Comparison of ENCODE assay signal across 21 cellular contexts in genomic region chr19:19268453-19269385, GRCh38. TPM values are rescaled to one million over a fixed set of nuclear protein-coding genes. Genes with fewer than 3 reads are reported as not detected.
A peak's percentile ranks its signal among the peaks of the same experiment; 100 is the strongest.
DNase-seq lines count a peak whose midpoint lies in the region; ATAC-seq, FAIRE-seq and TF ChIP-seq lines count a peak whose summit lies in the region.
"Had no signal": no experiment of that assay in that cellular context is flagged by ENCODE, and none has a peak within 500 bp of the region (broad histone marks: within the 10 kb centered on the region; RNA-seq: fewer than 3 reads in every experiment).

No MANE protein-coding gene starts in this region.

- no peaks in the 10 kb centered on the region for H3K4me1 Mint-ChIP-seq in T-helper 2 cell treated with Interferon-gamma antibody and Interleukin-4, amounts not matched to agents 5 μg/mL and 100 μg/mL, for 36 hours (ENCODE audit: low read depth)

- DNase-seq in T-helper 2 cell treated with Interferon-gamma antibody and Interleukin-4, amounts not matched to agents 5 μg/mL and 100 μg/mL, for 36 hours (ENCODE audit: low spot score) = no peak
- no peak for DNase-seq in T-helper 2 cell
- no peak for DNase-seq in bronchial epithelial cell (ENCODE audit: low read depth)
- peak in 2 of 3 donors; percentile 62 to 66 for DNase-seq in right lobe of liver
- no peak for DNase-seq in activated CD4-positive, alpha-beta T cell treated with anti-CD3 and anti-CD28 coated beads for 48 hours
- no peak for DNase-seq in GM12892 (ENCODE audit: insufficient read length)
- DNase-seq: ACHN; C1 segment of cervical spinal cord; CD4-positive, alpha-beta T cell; DMS153; GF-D8; GM23248; KBM-7 had no signal

- FAIRE-seq in bronchial epithelial cell (lab: Jason Lieb, UNC) = peak; percentile 96
- FAIRE-seq in GM12892 (lab: Jason Lieb, UNC) = no peak
- FAIRE-seq: D721Med, GM18507, H54 had no signal

- peaks cover 26% of the 10 kb centered on the region for H3K27me3 Mint-ChIP-seq in T-helper 2 cell treated with Interferon-gamma antibody and Interleukin-4, amounts not matched to agents 5 μg/mL and 100 μg/mL, for 36 hours (ENCODE audit: low read depth)

- no peak overlapping the region for H3K4me3 Mint-ChIP-seq in T-helper 2 cell treated with Interferon-gamma antibody and Interleukin-4, amounts not matched to agents 5 μg/mL and 100 μg/mL, for 36 hours
- H3K4me3 Mint-ChIP-seq: CD4-positive, alpha-beta T cell had no signal

- H3K4me1 ChIP-seq in HEK293 (ENCODE audit: control insufficient read depth, insufficient read depth, low read length) (no peaks in the 10 kb centered on the region), right lobe of liver (peaks cover 0 to 21% (median 9%) of the 10 kb centered on the region in 4 donors)

- H3K4me3 ChIP-seq in HEK293 (ENCODE audit: low read depth, low read length) (no peak overlapping the region), bronchial epithelial cell (ENCODE audit: low read depth, low read length) (no peak overlapping the region), right lobe of liver (no peak overlapping the region)
- H3K4me3 ChIP-seq: GM23248 had no signal

- H3K27me3 ChIP-seq in bronchial epithelial cell (ENCODE audit: control insufficient read depth, insufficient read depth, low read length) (peaks cover 6% of the 10 kb centered on the region), right lobe of liver (no peaks in the 10 kb centered on the region)

- POLR2A ChIA-PET in HEK293 (lab: Yijun Ruan, JAX) = interaction anchor here (0.7 kb wide), 1 partner anchor 786 kb away, joined by 4 read pairs; no protein-coding TSS in a partner anchor

- 71% methylated on average over 2 of the region's 10 CpGs for WGBS in right lobe of liver (ENCODE audit: insufficient coverage, low coverage, low lambda C conversion rate, missing lambda C conversion rate)

- peaks cover 2% of the 10 kb centered on the region for H3K36me3 Mint-ChIP-seq in T-helper 2 cell treated with Interferon-gamma antibody and Interleukin-4, amounts not matched to agents 5 μg/mL and 100 μg/mL, for 36 hours (ENCODE audit: low read depth)

- H3K27ac ChIP-seq in HEK293 (ENCODE audit: extremely low read depth, low read depth, low read length) = no peak overlapping the region
- no peak overlapping the region for H3K27ac ChIP-seq in right lobe of liver
- H3K27ac ChIP-seq: GM23248 had no signal

- CTCF ChIA-PET in HEK293 (lab: Yijun Ruan, JAX) = no interaction called here

- intact Hi-C loops in right lobe of liver (cut with DNase I) = no loop called here

- H3K9me3 ChIP-seq in HEK293 (ENCODE audit: control insufficient read depth, insufficient read depth, low read depth, low read length) = no peaks in the 10 kb centered on the region
- H3K9me3 ChIP-seq in right lobe of liver = no peaks in the 10 kb centered on the region

- H3K36me3 ChIP-seq in HEK293 (ENCODE audit: control insufficient read depth in 2 of 2, insufficient read depth in 1 of 2, low read length in 2 of 2) = no peaks in the 10 kb centered on the region; a peak in 1 of 3 replicates
- H3K36me3 ChIP-seq in bronchial epithelial cell (ENCODE audit: control insufficient read depth, insufficient read depth, low read length) = no peaks in the 10 kb centered on the region
- no peaks in the 10 kb centered on the region for H3K36me3 ChIP-seq in right lobe of liver

- peak overlapping the region; percentile 31 for H3K27ac Mint-ChIP-seq in T-helper 2 cell treated with Interferon-gamma antibody and Interleukin-4, amounts not matched to agents 5 μg/mL and 100 μg/mL, for 36 hours
- H3K27ac Mint-ChIP-seq: CD4-positive, alpha-beta T cell had no signal

- H3K9me3 Mint-ChIP-seq in T-helper 2 cell treated with Interferon-gamma antibody and Interleukin-4, amounts not matched to agents 5 μg/mL and 100 μg/mL, for 36 hours = no peaks in the 10 kb centered on the region
- H3K9me3 Mint-ChIP-seq: CD4-positive, alpha-beta T cell had no signal

- ATAC-seq in right lobe of liver = peak; percentile 51 to 72 (median 60)
- ATAC-seq in HG02759 (IDR thresholded peaks at IDR 0.05; ENCODE audit: unreplicated experiment) = no peak
- ATAC-seq: HCT116 had no signal

- TF ChIP-seq CTCF in HEK293 (tag by site-specific recombination; IDR thresholded peaks at IDR 0.05) (no peak), bronchial epithelial cell (IDR thresholded peaks at IDR 0.05; ENCODE audit: insufficient read depth, low read length, severe bottlenecking) (no peak), right lobe of liver (IDR thresholded peaks at IDR 0.05) (no peak)

- TF ChIP-seq POLR2A in right lobe of liver (IDR thresholded peaks at IDR 0.05) (no peak), GM12892 (IDR thresholded peaks at IDR 0.05; ENCODE audit: low read depth, low read length) (no peak)

TF ChIP-seq in HEK293, 187 proteins besides CTCF, POLR2A, EP300 and RAD21:
- TF ChIP-seq ZNF16 (tag by site-specific recombination; IDR thresholded peaks at IDR 0.05; ENCODE audit: low read depth) (peak; percentile 67; the same call in 1 of the 2 replicates), ZNF48 (tag by site-specific recombination; IDR thresholded peaks at IDR 0.05) (no peak)

RNA-seq across cellular contexts. Expression of gene TM6SF2, which starts 4.4 kb away (rescaled TPM):
- total RNA-seq in bronchial epithelial cell (not detected in 2 replicates), right lobe of liver (10 to 100 TPM; 10.9 to 64.1 (median 25.3) TPM)
- polyA plus RNA-seq in GM12892 (2012; ENCODE audit: missing spikeins) = not detected
- total RNA-seq: A172; CD4-positive, alpha-beta T cell; HT-29 had no signal

RNA-seq across cellular contexts. Expression of gene SUGP1, which starts 51.6 kb away (rescaled TPM):
- total RNA-seq in bronchial epithelial cell (18.7 and 36.4 TPM in 2 replicates), right lobe of liver (10 to 100 TPM; 19.7 to 25.9 (median 23.6) TPM)
- 21.5 TPM for polyA plus RNA-seq in GM12892 (2012; ENCODE audit: missing spikeins)

RNA-seq across cellular contexts. Expression of gene MAU2, which starts 51.9 kb away (rescaled TPM):
- total RNA-seq in bronchial epithelial cell = 12.1 and 16.8 TPM in 2 replicates
- total RNA-seq in right lobe of liver = 10 to 100 TPM; 10.4 to 30.4 (median 19.3) TPM
- polyA plus RNA-seq in GM12892 (2012; ENCODE audit: missing spikeins) = 19.7 TPM

RNA-seq across cellular contexts. Expression of gene NCAN, which starts 57.0 kb away (rescaled TPM):
- total RNA-seq in bronchial epithelial cell (not detected in 2 replicates), right lobe of liver (under 1 TPM in 4 of 6 experiments, not detected in 2; 0.04 to 0.07 (median 0.06) TPM)
- 0.28 TPM for polyA plus RNA-seq in GM12892 (2012; ENCODE audit: missing spikeins)
- total RNA-seq: A172; CD4-positive, alpha-beta T cell; GM23248; HT-29 had no signal
- polyA plus RNA-seq: GM23248 had no signal

Comparison
In these comparisons a context has a peak if more than half of its experiments do, and no peak if none do; other contexts are left out.
1. DNase-seq: peak in right lobe of liver (2 of 3); none in T-helper 2 cell treated with Interferon-gamma antibody and Interleukin-4, amounts not matched to agents 5 μg/mL and 100 μg/mL, for 36 hours (single experiment), T-helper 2 cell (0 of 5), bronchial epithelial cell (single experiment), activated CD4-positive, alpha-beta T cell treated with anti-CD3 and anti-CD28 coated beads for 48 hours (single experiment) and GM12892 (single experiment).
2. RNA of gene TM6SF2, which starts 4.4 kb away (total RNA-seq): 10.9 to 64.1 TPM in right lobe of liver; not detected in bronchial epithelial cell; every median in the first group is over 10 times any median in the second.